Comparison of ENCODE assay signal across 1 cellular context in genomic region chr7:149625339-149625946, GRCh38.
TF ChIP-seq lines count a peak whose summit lies in the region.

No MANE protein-coding gene starts in this region.

TF ChIP-seq in HepG2, 621 proteins besides CTCF, POLR2A, EP300 and RAD21 (continued from another document and continues in another):
- TF ChIP-seq ZNF646 (CRISPR knock-in tag; IDR thresholded peaks at IDR 0.05), result no peak
- TF ChIP-seq, protein P1, sequence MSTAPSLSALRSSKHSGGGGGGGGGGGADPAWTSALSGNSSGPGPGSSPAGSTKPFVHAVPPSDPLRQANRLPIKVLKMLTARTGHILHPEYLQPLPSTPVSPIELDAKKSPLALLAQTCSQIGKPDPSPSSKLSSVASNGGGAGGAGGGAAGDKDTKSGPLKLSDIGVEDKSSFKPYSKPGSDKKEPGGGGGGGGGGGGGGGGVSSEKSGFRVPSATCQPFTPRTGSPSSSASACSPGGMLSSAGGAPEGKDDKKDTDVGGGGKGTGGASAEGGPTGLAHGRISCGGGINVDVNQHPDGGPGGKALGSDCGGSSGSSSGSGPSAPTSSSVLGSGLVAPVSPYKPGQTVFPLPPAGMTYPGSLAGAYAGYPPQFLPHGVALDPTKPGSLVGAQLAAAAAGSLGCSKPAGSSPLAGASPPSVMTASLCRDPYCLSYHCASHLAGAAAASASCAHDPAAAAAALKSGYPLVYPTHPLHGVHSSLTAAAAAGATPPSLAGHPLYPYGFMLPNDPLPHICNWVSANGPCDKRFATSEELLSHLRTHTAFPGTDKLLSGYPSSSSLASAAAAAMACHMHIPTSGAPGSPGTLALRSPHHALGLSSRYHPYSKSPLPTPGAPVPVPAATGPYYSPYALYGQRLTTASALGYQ (CRISPR knock-in tag; IDR thresholded peaks at IDR 0.05), result no peak
- no peak for TF ChIP-seq ZNF788 (CRISPR knock-in tag; IDR thresholded peaks at IDR 0.05; ENCODE audit: borderline replicate concordance)
- TF ChIP-seq ZNF34 (CRISPR knock-in tag; IDR thresholded peaks at IDR 0.05; ENCODE audit: borderline replicate concordance), result no peak
- no peak for TF ChIP-seq IRF9 (CRISPR knock-in tag; IDR thresholded peaks at IDR 0.05; ENCODE audit: borderline replicate concordance)
- TF ChIP-seq, protein P2, sequence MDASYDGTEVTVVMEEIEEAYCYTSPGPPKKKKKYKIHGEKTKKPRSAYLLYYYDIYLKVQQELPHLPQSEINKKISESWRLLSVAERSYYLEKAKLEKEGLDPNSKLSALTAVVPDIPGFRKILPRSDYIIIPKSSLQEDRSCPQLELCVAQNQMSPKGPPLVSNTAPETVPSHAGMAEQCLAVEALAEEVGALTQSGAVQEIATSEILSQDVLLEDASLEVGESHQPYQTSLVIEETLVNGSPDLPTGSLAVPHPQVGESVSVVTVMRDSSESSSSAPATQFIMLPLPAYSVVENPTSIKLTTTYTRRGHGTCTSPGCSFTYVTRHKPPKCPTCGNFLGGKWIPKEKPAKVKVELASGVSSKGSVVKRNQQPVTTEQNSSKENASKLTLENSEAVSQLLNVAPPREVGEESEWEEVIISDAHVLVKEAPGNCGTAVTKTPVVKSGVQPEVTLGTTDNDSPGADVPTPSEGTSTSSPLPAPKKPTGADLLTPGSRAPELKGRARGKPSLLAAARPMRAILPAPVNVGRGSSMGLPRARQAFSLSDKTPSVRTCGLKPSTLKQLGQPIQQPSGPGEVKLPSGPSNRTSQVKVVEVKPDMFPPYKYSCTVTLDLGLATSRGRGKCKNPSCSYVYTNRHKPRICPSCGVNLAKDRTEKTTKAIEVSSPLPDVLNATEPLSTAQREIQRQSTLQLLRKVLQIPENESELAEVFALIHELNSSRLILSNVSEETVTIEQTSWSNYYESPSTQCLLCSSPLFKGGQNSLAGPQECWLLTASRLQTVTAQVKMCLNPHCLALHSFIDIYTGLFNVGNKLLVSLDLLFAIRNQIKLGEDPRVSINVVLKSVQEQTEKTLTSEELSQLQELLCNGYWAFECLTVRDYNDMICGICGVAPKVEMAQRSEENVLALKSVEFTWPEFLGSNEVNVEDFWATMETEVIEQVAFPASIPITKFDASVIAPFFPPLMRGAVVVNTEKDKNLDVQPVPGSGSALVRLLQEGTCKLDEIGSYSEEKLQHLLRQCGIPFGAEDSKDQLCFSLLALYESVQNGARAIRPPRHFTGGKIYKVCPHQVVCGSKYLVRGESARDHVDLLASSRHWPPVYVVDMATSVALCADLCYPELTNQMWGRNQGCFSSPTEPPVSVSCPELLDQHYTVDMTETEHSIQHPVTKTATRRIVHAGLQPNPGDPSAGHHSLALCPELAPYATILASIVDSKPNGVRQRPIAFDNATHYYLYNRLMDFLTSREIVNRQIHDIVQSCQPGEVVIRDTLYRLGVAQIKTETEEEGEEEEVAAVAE (CRISPR knock-in tag; IDR thresholded peaks at IDR 0.05; ENCODE audit: borderline replicate concordance), result no peak
- TF ChIP-seq ZNF282 (IDR thresholded peaks at IDR 0.05; ENCODE audit: partially characterized antibody), result no peak
- TF ChIP-seq, protein P3, sequence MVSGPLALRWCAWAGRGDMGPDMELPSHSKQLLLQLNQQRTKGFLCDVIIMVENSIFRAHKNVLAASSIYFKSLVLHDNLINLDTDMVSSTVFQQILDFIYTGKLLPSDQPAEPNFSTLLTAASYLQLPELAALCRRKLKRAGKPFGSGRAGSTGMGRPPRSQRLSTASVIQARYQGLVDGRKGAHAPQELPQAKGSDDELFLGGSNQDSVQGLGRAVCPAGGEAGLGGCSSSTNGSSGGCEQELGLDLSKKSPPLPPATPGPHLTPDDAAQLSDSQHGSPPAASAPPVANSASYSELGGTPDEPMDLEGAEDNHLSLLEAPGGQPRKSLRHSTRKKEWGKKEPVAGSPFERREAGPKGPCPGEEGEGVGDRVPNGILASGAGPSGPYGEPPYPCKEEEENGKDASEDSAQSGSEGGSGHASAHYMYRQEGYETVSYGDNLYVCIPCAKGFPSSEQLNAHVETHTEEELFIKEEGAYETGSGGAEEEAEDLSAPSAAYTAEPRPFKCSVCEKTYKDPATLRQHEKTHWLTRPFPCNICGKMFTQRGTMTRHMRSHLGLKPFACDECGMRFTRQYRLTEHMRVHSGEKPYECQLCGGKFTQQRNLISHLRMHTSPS (CRISPR knock-in tag; IDR thresholded peaks at IDR 0.05; ENCODE audit: low read depth), result no peak
- no peak for TF ChIP-seq GLMP (CRISPR knock-in tag; IDR thresholded peaks at IDR 0.05; ENCODE audit: borderline replicate concordance)
- TF ChIP-seq SIX4 (CRISPR knock-in tag; IDR thresholded peaks at IDR 0.05), result no peak
- TF ChIP-seq ZNF24 (IDR thresholded peaks at IDR 0.05), result no peak
- TF ChIP-seq GPN1 (CRISPR knock-in tag; IDR thresholded peaks at IDR 0.05; ENCODE audit: borderline replicate concordance), result no peak
- TF ChIP-seq, protein P4, sequence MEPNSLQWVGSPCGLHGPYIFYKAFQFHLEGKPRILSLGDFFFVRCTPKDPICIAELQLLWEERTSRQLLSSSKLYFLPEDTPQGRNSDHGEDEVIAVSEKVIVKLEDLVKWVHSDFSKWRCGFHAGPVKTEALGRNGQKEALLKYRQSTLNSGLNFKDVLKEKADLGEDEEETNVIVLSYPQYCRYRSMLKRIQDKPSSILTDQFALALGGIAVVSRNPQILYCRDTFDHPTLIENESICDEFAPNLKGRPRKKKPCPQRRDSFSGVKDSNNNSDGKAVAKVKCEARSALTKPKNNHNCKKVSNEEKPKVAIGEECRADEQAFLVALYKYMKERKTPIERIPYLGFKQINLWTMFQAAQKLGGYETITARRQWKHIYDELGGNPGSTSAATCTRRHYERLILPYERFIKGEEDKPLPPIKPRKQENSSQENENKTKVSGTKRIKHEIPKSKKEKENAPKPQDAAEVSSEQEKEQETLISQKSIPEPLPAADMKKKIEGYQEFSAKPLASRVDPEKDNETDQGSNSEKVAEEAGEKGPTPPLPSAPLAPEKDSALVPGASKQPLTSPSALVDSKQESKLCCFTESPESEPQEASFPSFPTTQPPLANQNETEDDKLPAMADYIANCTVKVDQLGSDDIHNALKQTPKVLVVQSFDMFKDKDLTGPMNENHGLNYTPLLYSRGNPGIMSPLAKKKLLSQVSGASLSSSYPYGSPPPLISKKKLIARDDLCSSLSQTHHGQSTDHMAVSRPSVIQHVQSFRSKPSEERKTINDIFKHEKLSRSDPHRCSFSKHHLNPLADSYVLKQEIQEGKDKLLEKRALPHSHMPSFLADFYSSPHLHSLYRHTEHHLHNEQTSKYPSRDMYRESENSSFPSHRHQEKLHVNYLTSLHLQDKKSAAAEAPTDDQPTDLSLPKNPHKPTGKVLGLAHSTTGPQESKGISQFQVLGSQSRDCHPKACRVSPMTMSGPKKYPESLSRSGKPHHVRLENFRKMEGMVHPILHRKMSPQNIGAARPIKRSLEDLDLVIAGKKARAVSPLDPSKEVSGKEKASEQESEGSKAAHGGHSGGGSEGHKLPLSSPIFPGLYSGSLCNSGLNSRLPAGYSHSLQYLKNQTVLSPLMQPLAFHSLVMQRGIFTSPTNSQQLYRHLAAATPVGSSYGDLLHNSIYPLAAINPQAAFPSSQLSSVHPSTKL (CRISPR knock-in tag; IDR thresholded peaks at IDR 0.05), result no peak
- no peak for TF ChIP-seq ZNF572 (CRISPR knock-in tag; IDR thresholded peaks at IDR 0.05)
- TF ChIP-seq, protein P5, sequence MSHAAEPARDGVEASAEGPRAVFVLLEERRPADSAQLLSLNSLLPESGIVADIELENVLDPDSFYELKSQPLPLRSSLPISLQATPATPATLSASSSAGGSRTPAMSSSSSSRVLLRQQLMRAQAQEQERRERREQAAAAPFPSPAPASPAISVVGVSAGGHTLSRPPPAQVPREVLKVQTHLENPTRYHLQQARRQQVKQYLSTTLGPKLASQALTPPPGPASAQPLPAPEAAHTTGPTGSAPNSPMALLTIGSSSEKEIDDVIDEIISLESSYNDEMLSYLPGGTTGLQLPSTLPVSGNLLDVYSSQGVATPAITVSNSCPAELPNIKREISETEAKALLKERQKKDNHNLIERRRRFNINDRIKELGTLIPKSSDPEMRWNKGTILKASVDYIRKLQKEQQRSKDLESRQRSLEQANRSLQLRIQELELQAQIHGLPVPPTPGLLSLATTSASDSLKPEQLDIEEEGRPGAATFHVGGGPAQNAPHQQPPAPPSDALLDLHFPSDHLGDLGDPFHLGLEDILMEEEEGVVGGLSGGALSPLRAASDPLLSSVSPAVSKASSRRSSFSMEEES (CRISPR knock-in tag; IDR thresholded peaks at IDR 0.05), result no peak
- TF ChIP-seq DR1 (CRISPR knock-in tag; IDR thresholded peaks at IDR 0.05), result no peak
- TF ChIP-seq RNF219 (CRISPR knock-in tag; IDR thresholded peaks at IDR 0.05), result no peak
- TF ChIP-seq DBP (CRISPR knock-in tag; IDR thresholded peaks at IDR 0.05; ENCODE audit: not compliant biosample characterization), result no peak
